In the genomic region with DNA sequence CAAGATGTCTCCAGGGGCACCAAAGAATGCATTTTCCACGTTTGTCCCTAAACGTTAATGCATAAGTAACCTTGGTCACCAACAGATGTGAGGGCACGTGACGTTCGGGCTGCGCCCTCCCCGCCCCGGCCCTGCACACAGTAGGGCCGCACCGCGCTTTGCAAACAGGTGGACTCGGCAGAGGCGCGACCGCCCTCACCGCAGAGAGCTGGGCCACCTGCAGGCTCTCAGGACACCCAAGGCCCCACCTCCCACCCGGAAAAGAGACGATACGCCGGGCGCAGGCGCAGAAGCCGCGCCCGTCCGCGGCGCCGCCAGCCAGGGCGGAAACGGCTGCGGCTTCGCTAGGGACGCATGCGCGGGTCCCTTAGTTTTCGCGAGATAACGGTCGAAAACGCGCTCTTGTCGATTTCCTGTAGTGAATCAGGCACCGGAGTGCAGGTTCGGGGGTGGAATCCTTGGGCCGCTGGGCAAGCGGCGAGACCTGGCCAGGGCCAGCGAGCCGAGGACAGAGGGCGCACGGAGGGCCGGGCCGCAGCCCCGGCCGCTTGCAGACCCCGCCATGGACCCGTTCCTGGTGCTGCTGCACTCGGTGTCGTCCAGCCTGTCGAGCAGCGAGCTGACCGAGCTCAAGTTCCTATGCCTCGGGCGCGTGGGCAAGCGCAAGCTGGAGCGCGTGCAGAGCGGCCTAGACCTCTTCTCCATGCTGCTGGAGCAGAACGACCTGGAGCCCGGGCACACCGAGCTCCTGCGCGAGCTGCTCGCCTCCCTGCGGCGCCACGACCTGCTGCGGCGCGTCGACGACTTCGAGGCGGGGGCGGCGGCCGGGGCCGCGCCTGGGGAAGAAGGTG, we compare ENCODE assay signal across 8 cellular contexts. TPM values are rescaled to one million over a fixed set of nuclear protein-coding genes. Genes with fewer than 3 reads are reported as not detected.
A peak's percentile ranks its signal among the peaks of the same experiment; 100 is the strongest.
DNase-seq lines count a peak whose midpoint lies in the region; ATAC-seq and TF ChIP-seq lines count a peak whose summit lies in the region.

A gene with protein sequence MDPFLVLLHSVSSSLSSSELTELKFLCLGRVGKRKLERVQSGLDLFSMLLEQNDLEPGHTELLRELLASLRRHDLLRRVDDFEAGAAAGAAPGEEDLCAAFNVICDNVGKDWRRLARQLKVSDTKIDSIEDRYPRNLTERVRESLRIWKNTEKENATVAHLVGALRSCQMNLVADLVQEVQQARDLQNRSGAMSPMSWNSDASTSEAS (plus strand): TSS at position 399 of the 851 bp plus-strand sequence. CDS start 164 bp downstream, at position 563.

- no peak for TF ChIP-seq CTCF in CD8-positive, alpha-beta T cell (IDR thresholded peaks at IDR 0.05)
- no peak for TF ChIP-seq CTCF in mesothelial cell of epicardium (IDR thresholded peaks at IDR 0.05; ENCODE audit: unreplicated experiment)

- H3K9me3 Mint-ChIP-seq in CD8-positive, alpha-beta T cell = no peaks in the 10 kb centered on the region
- no peaks in the 10 kb centered on the region for H3K9me3 Mint-ChIP-seq in mesothelial cell of epicardium

- peak within 1 kb of the TSS; percentile 92 for H3K4me3 Mint-ChIP-seq in CD8-positive, alpha-beta T cell
- H3K4me3 Mint-ChIP-seq in mesothelial cell of epicardium = peak within 1 kb of the TSS; percentile 90

- H3K4me1 ChIP-seq in CD8-positive, alpha-beta T cell (ENCODE audit: insufficient read depth, low read length) = peaks cover 34% of the 10 kb centered on the region

- CTCF ChIA-PET in CD8-positive, alpha-beta T cell (lab: Charles Lee) = no interaction called here

- peak within 1 kb of the TSS; percentile 92 for H3K27ac ChIP-seq in CD8-positive, alpha-beta T cell (ENCODE audit: low read depth, low read length)

- H3K36me3 ChIP-seq in CD8-positive, alpha-beta T cell (ENCODE audit: insufficient read depth, low read length) = peaks cover 6% of the 10 kb centered on the region

- ATAC-seq in CD8-positive, alpha-beta T cell = peak; percentile 56
- peak; percentile 65 for ATAC-seq in GM19455 (IDR thresholded peaks at IDR 0.05; ENCODE audit: unreplicated experiment)

- peak within 1 kb of the TSS; percentile 97 for H3K4me3 ChIP-seq in CD8-positive, alpha-beta T cell (ENCODE audit: low read depth, low read length)

- peaks cover 44% of the 10 kb centered on the region for H3K36me3 Mint-ChIP-seq in CD8-positive, alpha-beta T cell
- peaks cover 6% of the 10 kb centered on the region for H3K36me3 Mint-ChIP-seq in mesothelial cell of epicardium

- intact Hi-C loops in CD8-positive, alpha-beta T cell (cut with DNase I, micrococcal nuclease) = loop anchor here (1.0 to 10.0 kb wide), 7 partner anchors 67 to 1741 kb away; a partner anchor contains a TSS

- H3K9me3 ChIP-seq in CD8-positive, alpha-beta T cell (ENCODE audit: low read length) = no peaks in the 10 kb centered on the region

- in situ Hi-C loops in endometrial microvascular endothelial cells (cut with HindIII; ENCODE audit: inconsistent ontology term, low pct_unique_long_range_greater_than_20kb, low sequenced_read_pairs) = no loop called here

- no peaks in the 10 kb centered on the region for H3K27me3 ChIP-seq in CD8-positive, alpha-beta T cell (ENCODE audit: insufficient read depth, low read length)

- DNase-seq in CD8-positive, alpha-beta T cell = peak; percentile 82 to 94 (median 91)
- DNase-seq in HS-5 (ENCODE audit: low read depth) = peak; percentile 77
- DNase-seq in NOMO-1 treated with dmso at 0.1 percent for 144 hours (lab: John Stamatoyannopoulos, UW; ENCODE audit: unreplicated experiment) = peak; percentile 89
- DNase-seq in activated CD8-positive, alpha-beta memory T cell treated with anti-CD3 and anti-CD28 coated beads, Interleukin-2, amount 50 U/mL, for 1 hour (ENCODE audit: extremely low read depth) = peak; percentile 81
- peak; percentile 84 to 89 for DNase-seq in mesothelial cell of epicardium (ENCODE audit: low spot score in 2 of 2, unreplicated experiment in 2 of 2)
- peak; percentile 81 to 82 for DNase-seq in stimulated activated CD8-positive, alpha-beta memory T cell treated with anti-CD3 and anti-CD28 coated beads, Interleukin-15, amount 100 ng/mL, for 4 hours (ENCODE audit: low read depth in 2 of 2)

- H3K27me3 Mint-ChIP-seq in CD8-positive, alpha-beta T cell (ENCODE audit: low read depth) = no peaks in the 10 kb centered on the region
- H3K27me3 Mint-ChIP-seq in mesothelial cell of epicardium (ENCODE audit: low read depth) = peaks cover 6% of the 10 kb centered on the region

- H3K4me1 Mint-ChIP-seq in CD8-positive, alpha-beta T cell (ENCODE audit: low read depth) = peaks cover 45% of the 10 kb centered on the region
- H3K4me1 Mint-ChIP-seq in mesothelial cell of epicardium = peaks cover 21% of the 10 kb centered on the region

- POLR2A ChIA-PET in CD8-positive, alpha-beta T cell (lab: Charles Lee) = interaction anchor here (0.7 to 1.2 kb wide), 2 partner anchors 9 to 528 kb away, joined by 3 to 4 read pairs; a partner anchor contains a TSS

- peak within 1 kb of the TSS; percentile 98 for H3K27ac Mint-ChIP-seq in CD8-positive, alpha-beta T cell
- peak within 1 kb of the TSS; percentile 95 for H3K27ac Mint-ChIP-seq in mesothelial cell of epicardium

RNA-seq across cellular contexts. Expression of the gene that starts here (rescaled TPM):
- 10 to 100 TPM; 10.5 to 11.0 TPM for total RNA-seq in CD8-positive, alpha-beta T cell
- total RNA-seq in endometrial microvascular endothelial cells (ENCODE audit: inconsistent ontology term) (31.0 TPM), mesothelial cell of epicardium (20.8 to 21.7 TPM (median 20.9 TPM) in 3 replicates)

Comparison
In these comparisons a context has a peak if more than half of its experiments do, and no peak if none do; other contexts are left out.
1. Peak in every context shown above with its lines: DNase-seq, ATAC-seq, H3K4me3 ChIP-seq and H3K27ac ChIP-seq.